ENCODE assay signal across 9 cellular contexts in the genomic region with DNA sequence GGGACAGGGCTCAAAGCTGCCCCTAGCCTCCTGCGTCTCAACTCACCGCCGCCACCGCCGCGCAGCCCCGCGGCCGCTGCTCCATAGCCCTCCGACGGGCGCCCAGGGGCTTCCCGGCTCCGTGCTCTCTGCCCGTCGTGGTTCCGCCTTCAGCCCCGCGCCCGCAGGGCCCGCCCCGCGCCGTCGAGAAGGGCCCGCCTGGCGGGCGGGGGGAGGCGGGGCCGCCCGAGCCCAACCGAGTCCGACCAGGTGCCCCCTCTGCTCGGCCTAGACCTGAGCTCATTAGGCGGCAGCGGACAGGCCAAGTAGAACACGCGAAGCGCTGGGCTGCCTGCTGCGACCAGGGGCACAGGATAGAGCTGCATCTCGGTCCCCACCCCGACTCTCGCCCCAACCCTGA. TPM values are rescaled to one million over a fixed set of nuclear protein-coding genes. Genes with fewer than 3 reads are reported as not detected.
DNase-seq lines count a peak whose midpoint lies in the region; ATAC-seq and TF ChIP-seq lines count a peak whose summit lies in the region.
"Had no signal": no experiment of that assay in that cellular context is flagged by ENCODE, and none has a peak within 500 bp of the region (broad histone marks: within the 10 kb centered on the region; RNA-seq: fewer than 3 reads in every experiment).

Gene TNFRSF25 (minus strand): TSS at position 151 of the 400 bp plus-strand sequence. CDS start 66 bp downstream, at position 85.

- H3K4me1 ChIP-seq in esophagus squamous epithelium (peaks cover 2 to 12% (median 6%) of the 10 kb centered on the region in 3 donors), osteoblast (ENCODE audit: insufficient read depth, low read length) (no peaks in the 10 kb centered on the region)

- H3K27me3 ChIP-seq in esophagus squamous epithelium (peaks cover 0 to 39% (median 0%) of the 10 kb centered on the region in 4 donors), osteoblast (ENCODE audit: insufficient read depth, low read length) (no peaks in the 10 kb centered on the region)

- ATAC-seq in GM21390 (IDR thresholded peaks at IDR 0.05; ENCODE audit: unreplicated experiment), result no peak
- no peak for ATAC-seq in GM18520 (IDR thresholded peaks at IDR 0.05; ENCODE audit: unreplicated experiment)

- TF ChIP-seq POLR2A in esophagus squamous epithelium (IDR thresholded peaks at IDR 0.05), result no peak

- peaks cover 2% of the 10 kb centered on the region for H4K20me1 ChIP-seq in osteoblast (ENCODE audit: insufficient read depth, low read length)

- 50% methylated on average over 4 of the region's 43 CpGs; no CpG with 5 or more reads in 1 of the 2 donors for WGBS in esophagus squamous epithelium, 2 donors

- no peaks in the 10 kb centered on the region for H3K79me2 ChIP-seq in osteoblast (ENCODE audit: insufficient read depth, low read length)

- H3K9me3 ChIP-seq in esophagus squamous epithelium, result no peaks in the 10 kb centered on the region
- no peaks in the 10 kb centered on the region for H3K9me3 ChIP-seq in osteoblast (ENCODE audit: low read depth, low read length)

- H3K27ac ChIP-seq in esophagus squamous epithelium (peak within 1 kb of the TSS in 2 of 4 donors; percentile 33 to 39), osteoblast (ENCODE audit: low read depth, low read length) (no peak within 1 kb of the TSS)
- H3K27ac ChIP-seq: KMS-11 had no signal

- H3K4me1 Mint-ChIP-seq in IgD-negative memory B cell, result peaks cover 2 to 4% (median 3%) of the 10 kb centered on the region in 3 donors

- no peak within 1 kb of the TSS for H3K27ac Mint-ChIP-seq in IgD-negative memory B cell

- DNase-seq in activated T-cell treated with anti-CD3 and anti-CD28 coated beads for 4 hours (peak; percentile 52), esophagus squamous epithelium (lab: John Stamatoyannopoulos, UW) (no peak), osteoblast (ENCODE audit: insufficient read length, low spot score, missing footprints) (no peak), COLO829 (ENCODE audit: low spot score) (no peak)
- peak; percentile 48 to 57 for DNase-seq in stimulated activated CD4-positive, alpha-beta T cell treated with anti-CD3 and anti-CD28 coated beads, Interleukin-2, amount 100 ng/mL, for 48 hours

- H3K36me3 Mint-ChIP-seq in IgD-negative memory B cell, result peaks cover 3% of the 10 kb centered on the region

- intact Hi-C loops in esophagus squamous epithelium (cut with DNase I), result no loop called here

- H3K4me3 Mint-ChIP-seq in IgD-negative memory B cell, result peak within 1 kb of the TSS in 3 of 4 donors; percentile 58 to 84 (median 65)

- H3K27me3 Mint-ChIP-seq in IgD-negative memory B cell, result peaks cover 13% of the 10 kb centered on the region

- no peak for TF ChIP-seq CTCF in esophagus squamous epithelium (IDR thresholded peaks at IDR 0.05)
- TF ChIP-seq CTCF in osteoblast (IDR thresholded peaks at IDR 0.05; ENCODE audit: extremely low read depth, low read depth, low read length), result no peak

- H3K9me3 Mint-ChIP-seq in IgD-negative memory B cell, result no peaks in the 10 kb centered on the region

- H2AFZ ChIP-seq in osteoblast (ENCODE audit: low read length), result no peak within 1 kb of the TSS

- H3K36me3 ChIP-seq in esophagus squamous epithelium, result peaks cover 26 to 100% (median 45%) of the 10 kb centered on the region in 3 donors
- peaks cover 31% of the 10 kb centered on the region for H3K36me3 ChIP-seq in osteoblast (ENCODE audit: insufficient read depth, low read length)

- H3K4me3 ChIP-seq in esophagus squamous epithelium (peak within 1 kb of the TSS; percentile 7 to 37 (median 24)), osteoblast (ENCODE audit: insufficient read depth, low read length) (no peak within 1 kb of the TSS)

- H3K4me2 ChIP-seq in osteoblast (ENCODE audit: insufficient read depth, low read length), result no peak within 1 kb of the TSS
- H3K4me2 ChIP-seq: KMS-11 had no signal

RNA-seq across cellular contexts. Expression of gene TNFRSF25, which starts in this region (rescaled TPM):
- 2.3 TPM for polyA plus RNA-seq in IgD-negative memory B cell
- total RNA-seq in esophagus squamous epithelium (10 to 100 TPM; 22.1 to 47.3 (median 34.3) TPM), osteoblast (3.3 and 5.0 TPM in 2 replicates)

Comparison
In these comparisons a context has a peak if more than half of its experiments do, and no peak if none do; other contexts are left out.
1. DNase-seq: peak in activated T-cell treated with anti-CD3 and anti-CD28 coated beads for 4 hours (single experiment) and stimulated activated CD4-positive, alpha-beta T cell treated with anti-CD3 and anti-CD28 coated beads, Interleukin-2, amount 100 ng/mL, for 48 hours (2 of 2); none in esophagus squamous epithelium (single experiment), osteoblast (single experiment) and COLO829 (single experiment).